16 cellular contexts compared by ENCODE assay signal in genomic region chr14:32104803-32105202, GRCh38.
"Had no signal": no experiment of that assay in that cellular context is flagged by ENCODE, and none has a peak within 500 bp of the region (broad histone marks: within the 10 kb centered on the region; RNA-seq: fewer than 3 reads in every experiment).

No MANE protein-coding gene starts in this region.

- H3K4me3 ChIP-seq: adrenal gland, esophagus muscularis mucosa, gastrocnemius medialis, heart right ventricle, transverse colon had no signal

- H3K36me3 Mint-ChIP-seq: WTC11 had no signal

- H3K27ac ChIP-seq: adrenal gland, esophagus muscularis mucosa, gastrocnemius medialis, heart right ventricle, parathyroid adenoma had no signal

- H3K9me3 Mint-ChIP-seq: activated CD4-positive, alpha-beta T cell treated with anti-CD3 and anti-CD28 coated beads, Interleukin-2, amount 10 ng/mL, durations not matched to agents 24 days and 14 days; activated T-helper 2 cell treated with anti-CD3 and anti-CD28 coated beads, Interferon-gamma antibody, Interleukin-2, Interleukin-4, amounts not matched to agents 10 μg/mL and 5 μg/mL and 100 μg/mL, durations not matched to agents 14 hours and 24 hours and 36 hours; central memory CD8-positive, alpha-beta T cell; mesothelial cell of epicardium; stimulated activated naive B cell treated with anti-CD40 and anti-IgM and Interleukin-4, amounts not matched to agents 10 μg/mL and 1 μg/mL and 100 μg/mL, for 72 hours; T-helper 1 cell treated with Interleukin-12 subunit alpha and Interleukin-12 subunit beta and Interleukin-4 antibody, amounts not matched to agents 30 μg/mL and 1 μg/mL, for 36 hours; WTC11 had no signal

- DNase-seq: activated CD4-positive, alpha-beta T cell treated with anti-CD3 and anti-CD28 coated beads, Interleukin-2, amount 10 ng/mL, durations not matched to agents 24 days and 14 days; activated CD8-positive, alpha-beta memory T cell treated with anti-CD3 and anti-CD28 coated beads for 24 hours; activated naive CD4-positive, alpha-beta T cell treated with anti-CD3 and anti-CD28 coated beads, Interleukin-2, amount 50 U/mL, for 16 hours; adrenal gland; gastrocnemius medialis; heart right ventricle; stimulated activated naive B cell treated with anti-CD40 and anti-IgM and Interleukin-4, amounts not matched to agents 10 μg/mL and 1 μg/mL and 100 μg/mL, for 72 hours; substantia nigra; transverse colon had no signal

- H2AFZ ChIP-seq: parathyroid adenoma had no signal

- H3K27ac Mint-ChIP-seq: activated CD4-positive, alpha-beta T cell treated with anti-CD3 and anti-CD28 coated beads, Interleukin-2, amount 10 ng/mL, durations not matched to agents 24 days and 14 days; activated T-helper 2 cell treated with anti-CD3 and anti-CD28 coated beads, Interferon-gamma antibody, Interleukin-2, Interleukin-4, amounts not matched to agents 10 μg/mL and 5 μg/mL and 100 μg/mL, durations not matched to agents 14 hours and 24 hours and 36 hours; mesothelial cell of epicardium; stimulated activated naive B cell treated with anti-CD40 and anti-IgM and Interleukin-4, amounts not matched to agents 10 μg/mL and 1 μg/mL and 100 μg/mL, for 72 hours; T-helper 1 cell treated with Interleukin-12 subunit alpha and Interleukin-12 subunit beta and Interleukin-4 antibody, amounts not matched to agents 30 μg/mL and 1 μg/mL, for 36 hours; WTC11 had no signal

- H3K27me3 ChIP-seq: adrenal gland, esophagus muscularis mucosa, gastrocnemius medialis, heart right ventricle, transverse colon had no signal

- H3K9ac ChIP-seq: parathyroid adenoma had no signal

- H3K27me3 Mint-ChIP-seq: activated CD4-positive, alpha-beta T cell treated with anti-CD3 and anti-CD28 coated beads, Interleukin-2, amount 10 ng/mL, durations not matched to agents 24 days and 14 days; central memory CD8-positive, alpha-beta T cell; stimulated activated naive B cell treated with anti-CD40 and anti-IgM and Interleukin-4, amounts not matched to agents 10 μg/mL and 1 μg/mL and 100 μg/mL, for 72 hours had no signal

- H3K4me3 Mint-ChIP-seq: activated CD4-positive, alpha-beta T cell treated with anti-CD3 and anti-CD28 coated beads, Interleukin-2, amount 10 ng/mL, durations not matched to agents 24 days and 14 days; central memory CD8-positive, alpha-beta T cell; mesothelial cell of epicardium; stimulated activated naive B cell treated with anti-CD40 and anti-IgM and Interleukin-4, amounts not matched to agents 10 μg/mL and 1 μg/mL and 100 μg/mL, for 72 hours; T-helper 1 cell treated with Interleukin-12 subunit alpha and Interleukin-12 subunit beta and Interleukin-4 antibody, amounts not matched to agents 30 μg/mL and 1 μg/mL, for 36 hours; WTC11 had no signal

- H3K9me3 ChIP-seq: adrenal gland, esophagus muscularis mucosa, gastrocnemius medialis, heart right ventricle, transverse colon had no signal

- H3K36me3 ChIP-seq: adrenal gland, esophagus muscularis mucosa, gastrocnemius medialis had no signal

- ATAC-seq: gastrocnemius medialis; stimulated activated naive B cell treated with anti-CD40 and anti-IgM and Interleukin-4, amounts not matched to agents 10 μg/mL and 1 μg/mL and 100 μg/mL, for 72 hours; WTC11 had no signal
